1 cellular context compared by ENCODE assay signal in the genomic region with DNA sequence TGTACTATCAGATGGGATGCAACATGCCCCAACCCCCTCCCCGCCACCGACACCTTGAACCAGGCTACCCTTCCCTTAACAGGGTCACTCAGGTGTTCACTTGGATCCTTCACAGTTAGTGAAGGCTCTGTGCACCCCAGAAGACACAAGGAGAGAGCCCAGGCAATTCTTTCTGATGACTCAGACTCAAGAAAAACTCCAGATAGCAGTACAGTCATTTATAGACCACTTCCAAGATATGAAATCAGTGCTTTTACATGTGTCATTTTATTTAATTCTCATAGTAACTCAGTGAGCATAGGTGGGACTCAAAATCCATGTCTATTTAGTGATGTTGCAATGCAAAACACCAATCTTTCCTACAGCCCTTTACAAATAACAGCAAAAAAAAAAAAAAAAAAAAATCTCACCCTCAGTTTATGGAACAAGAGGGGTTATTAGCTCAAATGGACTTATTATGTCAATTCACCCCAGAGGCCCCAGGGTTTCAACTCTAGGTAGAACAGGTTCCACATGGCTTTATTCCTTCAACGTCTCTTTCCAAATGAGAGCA.
TF ChIP-seq lines count a peak whose summit lies in the region.

No MANE protein-coding gene starts in this region.

TF ChIP-seq in HCT116, 20 proteins besides CTCF, POLR2A, EP300 and RAD21:
- TF ChIP-seq FOSL1 (IDR thresholded peaks at IDR 0.05; ENCODE audit: low read depth) (peak; percentile 25; the same call in 1 of the 2 replicates), SRF (IDR thresholded peaks at IDR 0.05; ENCODE audit: low read depth) (no peak)
